9 cellular contexts compared by ENCODE assay signal in the genomic region with DNA sequence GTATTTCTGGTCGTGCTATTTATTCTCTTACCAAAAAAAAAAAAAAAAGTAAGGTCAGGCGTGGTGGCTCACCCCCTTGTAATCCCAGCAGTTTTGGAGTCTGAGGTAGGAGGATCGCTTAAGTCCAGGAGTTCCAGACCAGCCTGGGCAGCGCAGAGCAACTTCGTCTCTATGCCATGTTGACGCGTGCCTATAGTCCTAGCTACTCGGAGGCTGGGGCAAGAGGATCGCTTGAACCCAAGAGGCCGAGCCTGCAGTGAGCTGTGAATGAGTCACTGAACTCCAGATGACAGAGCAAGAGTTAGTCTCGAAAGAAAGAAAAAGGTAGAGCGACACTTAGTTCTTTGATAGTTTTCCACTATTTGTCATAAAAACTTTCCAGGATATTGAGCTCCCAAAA. TPM values are rescaled to one million over a fixed set of nuclear protein-coding genes. Genes with fewer than 3 reads are reported as not detected.
DNase-seq lines count a peak whose midpoint lies in the region; ATAC-seq and TF ChIP-seq lines count a peak whose summit lies in the region.
"Had no signal": no experiment of that assay in that cellular context is flagged by ENCODE, and none has a peak within 500 bp of the region (broad histone marks: within the 10 kb centered on the region; RNA-seq: fewer than 3 reads in every experiment).

No MANE protein-coding gene starts in this region.

- CTCF ChIA-PET in activated CD4-positive, alpha-beta T cell treated with anti-CD3 and anti-CD28 coated beads, Interleukin-2, amount 10 ng/mL, durations not matched to agents 7 days and 5 days (lab: Charles Lee): interaction anchor here (0.6 to 1.0 kb wide), 5 partner anchors 9 to 150 kb away, joined by 3 to 4 read pairs (median 3); partner anchors contain the start of gene CNEP1R1

- no peak for ATAC-seq in gastroesophageal sphincter
- ATAC-seq in HG02610 (IDR thresholded peaks at IDR 0.05; ENCODE audit: unreplicated experiment): no peak
- ATAC-seq in HG03571 (IDR thresholded peaks at IDR 0.05; ENCODE audit: unreplicated experiment): no peak
- ATAC-seq in GM19397 (IDR thresholded peaks at IDR 0.05; ENCODE audit: unreplicated experiment): no peak

- H3K27me3 ChIP-seq in GM23248 (replicated peaks; ENCODE audit: insufficient read depth) (no peaks in the 10 kb centered on the region), gastroesophageal sphincter (no peaks in the 10 kb centered on the region)
- H3K27me3 ChIP-seq: pancreas had no signal

- peak overlapping the region; percentile 91; the same call in 1 of the 2 replicates for H3K4me3 ChIP-seq in GM23248
- H3K4me3 ChIP-seq in gastroesophageal sphincter: peak overlapping the region in 1 of 2 donors; percentile 93

- H3K27ac ChIP-seq in GM23248 (peak overlapping the region; percentile 96), gastroesophageal sphincter (peak overlapping the region in 3 of 4 donors; percentile 94 to 98 (median 98))

- intact Hi-C loops in head of caudate nucleus (cut with DNase I): loop anchor here (2.0 to 10.0 kb wide), 3 partner anchors 53 to 127 kb away; partner anchors contain the start of genes CNEP1R1 and HEATR3

- no peaks in the 10 kb centered on the region for H3K9me2 ChIP-seq in GM23248 (ENCODE audit: insufficient read depth)

- peaks cover 37% of the 10 kb centered on the region for H3K4me1 Mint-ChIP-seq in activated CD4-positive, alpha-beta T cell treated with anti-CD3 and anti-CD28 coated beads, Interleukin-2, amount 10 ng/mL, durations not matched to agents 7 days and 5 days

- no peak overlapping the region for H3K4me2 ChIP-seq in GM23248 (ENCODE audit: unreplicated experiment)

- H2AFZ ChIP-seq in GM23248: peak overlapping the region; percentile 95

- DNase-seq in GM23248 (no peak), head of caudate nucleus (no peak)
- DNase-seq in activated CD4-positive, alpha-beta T cell treated with anti-CD3 and anti-CD28 coated beads, Interleukin-2, amount 10 ng/mL, durations not matched to agents 7 days and 5 days: peak; percentile 14
- peak; percentile 30 to 48 for DNase-seq in stimulated activated CD4-positive, alpha-beta T cell treated with anti-CD3 and anti-CD28 coated beads, Interleukin-2, amount 100 ng/mL, for 24 hours

- H3K27me3 Mint-ChIP-seq in activated CD4-positive, alpha-beta T cell treated with anti-CD3 and anti-CD28 coated beads, Interleukin-2, amount 10 ng/mL, durations not matched to agents 7 days and 5 days: no peaks in the 10 kb centered on the region

- WGBS in GM23248 (ENCODE audit: low coverage in 1 of 2, low lambda C conversion rate in 2 of 2, missing lambda C conversion rate in 2 of 2), 2 experiments: 88 to 89% methylated on average over 12 of the region's 12 CpGs
- 64 to 88% methylated on average over 3 to 12 of the region's 12 CpGs for WGBS in gastroesophageal sphincter (ENCODE audit: low coverage in 1 of 2), 2 donors

- H3K9me3 ChIP-seq in GM23248 (ENCODE audit: low read depth): no peaks in the 10 kb centered on the region
- no peaks in the 10 kb centered on the region for H3K9me3 ChIP-seq in gastroesophageal sphincter
- H3K9me3 ChIP-seq: pancreas had no signal

- H4K20me1 ChIP-seq in GM23248 (ENCODE audit: insufficient read depth): peaks cover 6% of the 10 kb centered on the region; the same call in 1 of the 2 replicates

- H3K36me3 ChIP-seq in GM23248 (ENCODE audit: low read depth) (no peaks in the 10 kb centered on the region), gastroesophageal sphincter (no peaks in the 10 kb centered on the region)
- H3K36me3 ChIP-seq: pancreas had no signal

- in situ Hi-C loops in GM23248 (cut with MboI): no loop called here

- H3K27ac Mint-ChIP-seq in activated CD4-positive, alpha-beta T cell treated with anti-CD3 and anti-CD28 coated beads, Interleukin-2, amount 10 ng/mL, durations not matched to agents 7 days and 5 days: peak overlapping the region; percentile 99

- peak overlapping the region; percentile 95 for H3K9ac ChIP-seq in GM23248

- TF ChIP-seq POLR2A in gastroesophageal sphincter (IDR thresholded peaks at IDR 0.05): no peak

- H3K4me1 ChIP-seq in GM23248 (ENCODE audit: insufficient read depth) (peaks cover 16% of the 10 kb centered on the region), gastroesophageal sphincter (peaks cover 0 to 42% (median 0%) of the 10 kb centered on the region in 3 donors)

- TF ChIP-seq CTCF in gastroesophageal sphincter (IDR thresholded peaks at IDR 0.05): no peak

- no peak for TF ChIP-seq EP300 in gastroesophageal sphincter (IDR thresholded peaks at IDR 0.05)

- peaks cover 16% of the 10 kb centered on the region for H3K36me3 Mint-ChIP-seq in activated CD4-positive, alpha-beta T cell treated with anti-CD3 and anti-CD28 coated beads, Interleukin-2, amount 10 ng/mL, durations not matched to agents 7 days and 5 days (ENCODE audit: low read depth)

- H3K9me3 Mint-ChIP-seq in activated CD4-positive, alpha-beta T cell treated with anti-CD3 and anti-CD28 coated beads, Interleukin-2, amount 10 ng/mL, durations not matched to agents 7 days and 5 days: no peaks in the 10 kb centered on the region

- peaks cover 23% of the 10 kb centered on the region for H3F3A ChIP-seq in GM23248 (ENCODE audit: insufficient read depth)

- peaks cover 30% of the 10 kb centered on the region for H3K79me2 ChIP-seq in GM23248 (ENCODE audit: insufficient read depth)

- POLR2A ChIA-PET in activated CD4-positive, alpha-beta T cell treated with anti-CD3 and anti-CD28 coated beads, Interleukin-2, amount 10 ng/mL, durations not matched to agents 7 days and 5 days (lab: Charles Lee): interaction anchor here (0.6 to 0.9 kb wide), 2 partner anchors 16 to 18 kb away, joined by 3 to 4 read pairs; no protein-coding TSS in a partner anchor

- H3K4me3 Mint-ChIP-seq in activated CD4-positive, alpha-beta T cell treated with anti-CD3 and anti-CD28 coated beads, Interleukin-2, amount 10 ng/mL, durations not matched to agents 7 days and 5 days: peak overlapping the region; percentile 90

RNA-seq across cellular contexts. Expression of gene TENT4B, which starts 1.4 kb away (rescaled TPM):
- 12.6 and 16.7 TPM in 2 replicates for total RNA-seq in GM23248 (2014; rRNA removed; shearing (Covaris generic))
- polyA plus RNA-seq in GM23248 (2016; fragmentation: Nextera tagmentation; extraction: Ambion mirVana): 7.4 and 7.8 TPM in 2 replicates
- 10 to 100 TPM; 20.4 to 21.4 TPM for total RNA-seq in activated CD4-positive, alpha-beta T cell treated with anti-CD3 and anti-CD28 coated beads, Interleukin-2, amount 10 ng/mL, durations not matched to agents 7 days and 5 days
- 10 to 100 TPM; 13.9 to 25.7 (median 20.9) TPM for total RNA-seq in gastroesophageal sphincter

Comparison
In these comparisons a context has a peak if more than half of its experiments do, and no peak if none do; other contexts are left out.
1. DNase-seq: peak in activated CD4-positive, alpha-beta T cell treated with anti-CD3 and anti-CD28 coated beads, Interleukin-2, amount 10 ng/mL, durations not matched to agents 7 days and 5 days (single experiment) and stimulated activated CD4-positive, alpha-beta T cell treated with anti-CD3 and anti-CD28 coated beads, Interleukin-2, amount 100 ng/mL, for 24 hours (2 of 2); none in GM23248 (single experiment) and head of caudate nucleus (0 of 42).